In genomic region chr7:46752881-46753366, GRCh38 we compare ENCODE assay signal across 11 cellular contexts.
DNase-seq lines count a peak whose midpoint lies in the region; ATAC-seq lines count a peak whose summit lies in the region.
"Had no signal": no experiment of that assay in that cellular context is flagged by ENCODE, and none has a peak within 500 bp of the region (broad histone marks: within the 10 kb centered on the region; RNA-seq: fewer than 3 reads in every experiment).

No MANE protein-coding gene starts in this region.

- no peak for ATAC-seq in HG03196 (IDR thresholded peaks at IDR 0.05; ENCODE audit: unreplicated experiment)
- ATAC-seq: stimulated activated memory B cell treated with anti-CD40 and anti-IgM and Interleukin-4, amounts not matched to agents 10 μg/mL and 1 μg/mL and 100 μg/mL, for 72 hours had no signal

- peak overlapping the region; percentile 62 for H3K4me2 ChIP-seq in skeletal muscle satellite cell (ENCODE audit: low read length)

- no peaks in the 10 kb centered on the region for H3K9me3 ChIP-seq in skeletal muscle satellite cell (replicated peaks; ENCODE audit: low read length)

- no peak overlapping the region for H3K4me3 ChIP-seq in skeletal muscle satellite cell (ENCODE audit: low read length)

- peak overlapping the region; percentile 26 for H3K9ac ChIP-seq in skeletal muscle satellite cell (ENCODE audit: low read depth, low read length)

- H3K4me1 ChIP-seq in skeletal muscle satellite cell (ENCODE audit: control insufficient read depth, insufficient read depth, low read length): peaks cover 58% of the 10 kb centered on the region

- no peaks in the 10 kb centered on the region for H3K27me3 ChIP-seq in skeletal muscle satellite cell (ENCODE audit: control insufficient read depth, insufficient read depth, low read length)

- H3K36me3 ChIP-seq in skeletal muscle satellite cell (ENCODE audit: insufficient read depth, low read length): no peaks in the 10 kb centered on the region

- DNase-seq in HCEC 1CT: peak; percentile 70
- peak; percentile 82 for DNase-seq in RPMI7951 (ENCODE audit: low read depth)
- peak; percentile 62 for DNase-seq in fibroblast of peridontal ligament (ENCODE audit: extremely low read depth)
- DNase-seq in NCI-H146 treated with DMSO at 0.1 percent for 48 hours (lab: John Stamatoyannopoulos, UW; ENCODE audit: unreplicated experiment): no peak
- no peak for DNase-seq in activated CD8-positive, alpha-beta memory T cell treated with anti-CD3 and anti-CD28 coated beads for 24 hours
- DNase-seq in NCI-H1092 (lab: John Stamatoyannopoulos, UW): no peak
- DNase-seq: NCI-H187, Right ventricle myocardium superior had no signal

Comparison
In these comparisons a context has a peak if more than half of its experiments do, and no peak if none do; other contexts are left out.
1. DNase-seq: peak in HCEC 1CT (single experiment), RPMI7951 (single experiment) and fibroblast of peridontal ligament (single experiment); none in NCI-H146 treated with DMSO at 0.1 percent for 48 hours (single experiment), activated CD8-positive, alpha-beta memory T cell treated with anti-CD3 and anti-CD28 coated beads for 24 hours (single experiment) and NCI-H1092 (single experiment).